Comparison of ENCODE assay signal across 8 cellular contexts in the genomic region with DNA sequence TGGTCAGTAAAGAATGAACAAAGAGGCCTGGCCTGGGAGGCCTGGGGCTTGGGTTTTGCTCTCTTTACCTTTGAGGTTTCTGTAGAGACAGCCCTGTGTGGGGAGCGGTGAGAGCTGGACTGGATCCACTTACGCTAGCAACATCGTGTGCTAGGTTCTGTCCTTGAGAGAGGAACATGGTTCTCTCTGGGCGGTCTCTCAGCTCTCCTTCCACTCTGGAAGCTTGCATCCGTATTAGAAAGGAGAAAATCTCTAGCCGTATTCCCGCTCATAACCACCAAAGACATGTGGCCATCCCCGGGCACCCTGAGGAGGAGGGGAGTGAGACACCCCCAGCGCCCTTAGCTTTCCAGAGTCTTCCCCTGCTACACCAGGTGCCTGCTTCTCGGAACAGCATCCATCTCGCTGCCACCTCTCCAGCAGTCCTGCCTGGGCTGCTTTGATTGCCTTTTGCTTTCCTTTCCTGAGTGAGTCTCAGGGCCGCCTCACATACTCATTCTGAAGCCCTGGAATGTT. TPM values are rescaled to one million over a fixed set of nuclear protein-coding genes. Genes with fewer than 3 reads are reported as not detected.
A peak's percentile ranks its signal among the peaks of the same experiment; 100 is the strongest.
DNase-seq lines count a peak whose midpoint lies in the region; ATAC-seq and TF ChIP-seq lines count a peak whose summit lies in the region.

No MANE protein-coding gene starts in this region.

- no peaks in the 10 kb centered on the region for H3K9me3 Mint-ChIP-seq in CD8-positive, alpha-beta memory T cell
- H3K9me3 Mint-ChIP-seq in osteocyte (ENCODE audit: unreplicated experiment) = no peaks in the 10 kb centered on the region

- CTCF ChIA-PET in CD8-positive, alpha-beta memory T cell (lab: Charles Lee) = interaction anchor here (0.8 to 9.1 kb wide), 7 partner anchors 15 to 144 kb away, joined by 3 to 131 read pairs (median 5); partner anchors contain the start of genes GRPEL1 and TBC1D14

- H3K4me1 ChIP-seq in CD8-positive, alpha-beta memory T cell (ENCODE audit: insufficient read depth, low read length) = peaks cover 41% of the 10 kb centered on the region
- H3K4me1 ChIP-seq in OCI-LY3 (ENCODE audit: low read length) (peaks cover 22% of the 10 kb centered on the region), esophagus muscularis mucosa (peaks cover 42 to 62% (median 55%) of the 10 kb centered on the region in 4 donors)

- no peaks in the 10 kb centered on the region for H3K27me3 Mint-ChIP-seq in CD8-positive, alpha-beta memory T cell
- H3K27me3 Mint-ChIP-seq in osteocyte (ENCODE audit: unreplicated experiment) = no peaks in the 10 kb centered on the region

- H3K4me1 Mint-ChIP-seq in CD8-positive, alpha-beta memory T cell = peaks cover 48 to 66% (median 50%) of the 10 kb centered on the region in 3 donors
- H3K4me1 Mint-ChIP-seq in osteocyte (ENCODE audit: unreplicated experiment) = peaks cover 41% of the 10 kb centered on the region

- no peaks in the 10 kb centered on the region for H3K36me3 ChIP-seq in CD8-positive, alpha-beta memory T cell (ENCODE audit: insufficient read depth, low read length)
- H3K36me3 ChIP-seq in OCI-LY3 (replicated peaks; ENCODE audit: low read depth, low read length) (peaks cover 10% of the 10 kb centered on the region), esophagus muscularis mucosa (peaks cover 0 to 5% (median 0%) of the 10 kb centered on the region in 4 donors)

- intact Hi-C loops in esophagus muscularis mucosa (cut with DNase I) = loop anchor here (1.0 to 10.0 kb wide), 3 partner anchors 26 to 330 kb away; partner anchors contain the start of genes BLOC1S4 and KIAA0232

- H3K27ac ChIP-seq in CD8-positive, alpha-beta memory T cell (ENCODE audit: low read depth, low read length) = peak overlapping the region; percentile 82
- H3K27ac ChIP-seq in OCI-LY3 (ENCODE audit: low read length) (no peak overlapping the region), esophagus muscularis mucosa (replicated peaks in 1 of 4) (peak overlapping the region; percentile 90 to 94 (median 92))

- peaks cover 58% of the 10 kb centered on the region for H3K79me2 ChIP-seq in OCI-LY3 (ENCODE audit: low read length)

- peaks cover 38% of the 10 kb centered on the region for H4K20me1 ChIP-seq in OCI-LY3 (ENCODE audit: insufficient read depth, low read length)

- no peaks in the 10 kb centered on the region for H3K9me3 ChIP-seq in CD8-positive, alpha-beta memory T cell (ENCODE audit: low read length)
- H3K9me3 ChIP-seq in OCI-LY3 (ENCODE audit: insufficient read depth, low read length) (no peaks in the 10 kb centered on the region), esophagus muscularis mucosa (no peaks in the 10 kb centered on the region)

- TF ChIP-seq CTCF in OCI-LY3 (IDR thresholded peaks at IDR 0.05; ENCODE audit: low read depth, low read length) = no peak
- TF ChIP-seq CTCF in esophagus muscularis mucosa (IDR thresholded peaks at IDR 0.05) = no peak
- no peak for TF ChIP-seq CTCF in osteocyte (IDR thresholded peaks at IDR 0.05)
- TF ChIP-seq CTCF in GM10266 (IDR thresholded peaks at IDR 0.05; ENCODE audit: control insufficient read depth, insufficient read depth, low read depth, missing control alignments) = no peak

- 57% methylated on average over 12 of the region's 12 CpGs for WGBS in esophagus muscularis mucosa

- no peak for TF ChIP-seq EP300 in esophagus muscularis mucosa (IDR thresholded peaks at IDR 0.05)

- H3K27ac Mint-ChIP-seq in CD8-positive, alpha-beta memory T cell = peak overlapping the region; percentile 71 to 96 (median 88)
- peak overlapping the region; percentile 69 for H3K27ac Mint-ChIP-seq in osteocyte (ENCODE audit: unreplicated experiment)

- no peaks in the 10 kb centered on the region for H3K27me3 ChIP-seq in CD8-positive, alpha-beta memory T cell (ENCODE audit: insufficient read depth, low read length, poor library complexity, severe bottlenecking)
- H3K27me3 ChIP-seq in OCI-LY3 (ENCODE audit: low read depth, low read length) (no peaks in the 10 kb centered on the region), esophagus muscularis mucosa (no peaks in the 10 kb centered on the region)

- POLR2A ChIA-PET in CD8-positive, alpha-beta memory T cell (lab: Charles Lee) = interaction anchor here (1.0 to 4.7 kb wide), 5 partner anchors 23 to 404 kb away, joined by 3 to 82 read pairs (median 5); partner anchors contain the start of genes GRPEL1 and MRFAP1

- H3K4me2 ChIP-seq in OCI-LY3 (ENCODE audit: low read length) = peak overlapping the region; percentile 83

- peak overlapping the region; percentile 97 for H3K9ac ChIP-seq in OCI-LY3 (ENCODE audit: low read length)

- peak overlapping the region; percentile 81 for H3K4me3 ChIP-seq in CD8-positive, alpha-beta memory T cell (ENCODE audit: low read length)
- H3K4me3 ChIP-seq in OCI-LY3 (ENCODE audit: low read length) = peak overlapping the region; percentile 99
- peak overlapping the region; percentile 95 to 100 (median 98) for H3K4me3 ChIP-seq in esophagus muscularis mucosa

- peaks cover 0 to 47% (median 1%) of the 10 kb centered on the region in 3 donors for H3K36me3 Mint-ChIP-seq in CD8-positive, alpha-beta memory T cell
- H3K36me3 Mint-ChIP-seq in osteocyte (ENCODE audit: unreplicated experiment) = peaks cover 3% of the 10 kb centered on the region

- peak overlapping the region; percentile 89 to 99 (median 92) for H3K4me3 Mint-ChIP-seq in CD8-positive, alpha-beta memory T cell
- peak overlapping the region; percentile 84 for H3K4me3 Mint-ChIP-seq in osteocyte (ENCODE audit: unreplicated experiment)

- ATAC-seq in GM21423 (IDR thresholded peaks at IDR 0.05; ENCODE audit: unreplicated experiment) = no peak
- ATAC-seq in HG03045 (IDR thresholded peaks at IDR 0.05; ENCODE audit: unreplicated experiment) = no peak

- TF ChIP-seq POLR2A in esophagus muscularis mucosa (IDR thresholded peaks at IDR 0.05; ENCODE audit: low read depth) = no peak

- H2AFZ ChIP-seq in OCI-LY3 (ENCODE audit: low read depth, low read length) = no peak overlapping the region

- DNase-seq in CD8-positive, alpha-beta memory T cell = peak in 1 of 5 donors; percentile 44
- DNase-seq in esophagus muscularis mucosa (ENCODE audit: extremely low spot score) (no peak), osteocyte (ENCODE audit: extremely low spot score, unreplicated experiment) (no peak), DMS79 (lab: John Stamatoyannopoulos, UW) (no peak), GM10266 (ENCODE audit: extremely low spot score) (no peak)

RNA-seq across cellular contexts. Expression of gene TADA2B, which starts 1.3 kb away (rescaled TPM):
- 10 to 100 TPM; 15.8 to 16.0 TPM for total RNA-seq in CD8-positive, alpha-beta memory T cell
- polyA plus RNA-seq in CD8-positive, alpha-beta memory T cell = 6.0 TPM
- total RNA-seq in esophagus muscularis mucosa = 10 to 100 TPM; 19.9 to 31.7 (median 26.3) TPM
- total RNA-seq in osteocyte = 16.5 and 21.4 TPM in 2 replicates

RNA-seq across cellular contexts. Expression of gene GRPEL1, which starts 23.4 kb away (rescaled TPM):
- total RNA-seq in CD8-positive, alpha-beta memory T cell = 10 to 100 TPM; 94.0 to 94.5 TPM
- polyA plus RNA-seq in CD8-positive, alpha-beta memory T cell = 54.8 TPM
- 10 to 100 TPM; 17.0 to 34.2 (median 27.5) TPM for total RNA-seq in esophagus muscularis mucosa
- 19.7 and 20.2 TPM in 2 replicates for total RNA-seq in osteocyte
